In the genomic region with DNA sequence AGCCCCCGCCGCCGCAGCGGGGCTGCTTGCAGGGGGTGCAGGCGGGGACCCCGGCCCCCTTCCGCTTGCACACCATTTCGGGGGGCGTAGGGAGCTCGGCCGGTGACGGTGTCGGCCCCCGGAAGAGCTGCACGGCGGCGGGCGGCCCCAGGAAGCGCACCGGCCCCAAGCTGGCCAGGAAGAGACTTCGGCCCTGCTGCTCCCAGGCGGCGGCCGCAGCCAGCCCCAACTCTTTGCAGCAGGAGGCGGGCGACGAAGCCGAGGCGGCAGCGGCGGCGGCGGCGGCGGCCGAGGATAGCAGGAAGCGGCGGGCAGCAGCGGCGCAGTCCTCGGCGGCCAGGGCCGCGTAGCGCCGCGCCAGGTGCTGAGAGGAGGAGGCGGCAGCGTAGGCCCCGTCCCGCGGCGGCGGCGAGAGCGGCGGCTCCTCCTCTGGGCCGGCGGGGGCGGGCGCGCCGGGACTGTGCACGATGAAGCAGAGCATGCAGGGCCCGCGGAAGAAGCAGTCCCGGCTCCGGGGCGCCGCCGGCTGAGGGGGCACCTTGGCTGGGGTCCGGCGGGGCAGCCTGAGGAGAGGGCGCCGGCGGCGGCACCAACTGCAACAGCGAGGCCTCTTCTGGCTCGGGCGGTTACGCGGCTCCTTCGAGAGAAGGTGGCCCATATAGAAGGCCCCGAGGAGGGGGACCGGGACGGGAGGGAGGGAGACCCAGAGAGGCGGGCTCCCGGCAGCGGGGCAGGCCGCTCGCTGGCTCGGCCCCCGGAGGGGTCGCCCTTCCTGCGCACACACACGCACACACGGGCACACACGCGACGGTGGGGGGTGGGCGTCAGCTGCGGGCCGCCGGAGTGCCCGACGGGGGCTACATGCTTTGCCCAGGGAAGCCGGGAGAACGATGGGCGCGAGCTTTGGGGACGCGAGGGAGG, we compare ENCODE assay signal across 1 cellular context.
A peak's percentile ranks its signal among the peaks of the same experiment; 100 is the strongest.
TF ChIP-seq lines count a peak whose summit lies in the region.

No MANE protein-coding gene starts in this region.

TF ChIP-seq in HepG2, 621 proteins besides CTCF, POLR2A, EP300 and RAD21 (continued from another document and continues in another):
- TF ChIP-seq ZBTB46 (CRISPR knock-in tag; IDR thresholded peaks at IDR 0.05; ENCODE audit: borderline replicate concordance) (no peak), HNRNPUL1 (IDR thresholded peaks at IDR 0.05; ENCODE audit: low read depth, low read length) (0 out of 2 replicates have a peak, but pooled peaks have one; percentile 24), HOXA3 (CRISPR knock-in tag; IDR thresholded peaks at IDR 0.05) (no peak), ZNF816 (CRISPR knock-in tag; IDR thresholded peaks at IDR 0.05; ENCODE audit: borderline replicate concordance) (no peak), RARA (CRISPR knock-in tag; IDR thresholded peaks at IDR 0.05) (no peak), ZNF547 (CRISPR knock-in tag; IDR thresholded peaks at IDR 0.05) (peak; percentile 39; the same call in 1 of the 2 replicates), FOXK1 (CRISPR knock-in tag; IDR thresholded peaks at IDR 0.05; ENCODE audit: borderline replicate concordance, low read depth) (no peak), ETV5 (CRISPR knock-in tag; IDR thresholded peaks at IDR 0.05; ENCODE audit: borderline replicate concordance) (no peak), ZNF446 (CRISPR knock-in tag; IDR thresholded peaks at IDR 0.05) (peak; percentile 46; the same call in 1 of the 2 replicates), U2AF1 (optimal IDR thresholded peaks at IDR 0.05; ENCODE audit: low read depth, low read length) (no peak), ZNF552 (CRISPR knock-in tag; IDR thresholded peaks at IDR 0.05; ENCODE audit: borderline replicate concordance) (no peak), ADNP (CRISPR knock-in tag; IDR thresholded peaks at IDR 0.05) (no peak), NCOA5 (CRISPR knock-in tag; IDR thresholded peaks at IDR 0.05) (no peak), HMGA1 (CRISPR knock-in tag; conservative IDR thresholded peaks at IDR 0.05) (no peak), ZHX1 (CRISPR knock-in tag; IDR thresholded peaks at IDR 0.05; ENCODE audit: low read depth) (no peak), DNMT3B (CRISPR knock-in tag; conservative IDR thresholded peaks at IDR 0.05) (no peak), SALL1 (CRISPR knock-in tag; IDR thresholded peaks at IDR 0.05) (no peak; the same call in 1 of the 2 replicates), ZNF660 (CRISPR knock-in tag; IDR thresholded peaks at IDR 0.05; ENCODE audit: borderline replicate concordance, low read depth) (no peak), ZNF337 (CRISPR knock-in tag; IDR thresholded peaks at IDR 0.05; ENCODE audit: borderline replicate concordance, low read depth) (no peak), MAFK (conservative IDR thresholded peaks at IDR 0.05 in 1 of 2, IDR thresholded peaks at IDR 0.05 in 1 of 2; ENCODE audit: low read length in 2 of 2) (no peak), KLF11 (CRISPR knock-in tag; IDR thresholded peaks at IDR 0.05) (no peak), CREM (IDR thresholded peaks at IDR 0.05) (no peak), CREM (CRISPR knock-in tag; IDR thresholded peaks at IDR 0.05) (no peak), ZNF607 (CRISPR knock-in tag; IDR thresholded peaks at IDR 0.05; ENCODE audit: borderline replicate concordance) (no peak), KDM5B (CRISPR knock-in tag; IDR thresholded peaks at IDR 0.05; ENCODE audit: borderline replicate concordance) (no peak), ATM (IDR thresholded peaks at IDR 0.05; ENCODE audit: borderline replicate concordance) (no peak), CENPX (CRISPR knock-in tag; IDR thresholded peaks at IDR 0.05) (no peak), SAFB2 (CRISPR knock-in tag; IDR thresholded peaks at IDR 0.05; ENCODE audit: borderline replicate concordance, low read depth) (no peak), ZNF382 (CRISPR knock-in tag; IDR thresholded peaks at IDR 0.05; ENCODE audit: borderline replicate concordance) (no peak), TARDBP (CRISPR knock-in tag; IDR thresholded peaks at IDR 0.05) (no peak), NR2F2 (IDR thresholded peaks at IDR 0.05; ENCODE audit: borderline replicate concordance, low read depth) (no peak)
- TF ChIP-seq, protein P1, sequence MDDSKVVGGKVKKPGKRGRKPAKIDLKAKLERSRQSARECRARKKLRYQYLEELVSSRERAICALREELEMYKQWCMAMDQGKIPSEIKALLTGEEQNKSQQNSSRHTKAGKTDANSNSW (CRISPR knock-in tag; IDR thresholded peaks at IDR 0.05; ENCODE audit: borderline replicate concordance): no peak
- TF ChIP-seq, protein P2, sequence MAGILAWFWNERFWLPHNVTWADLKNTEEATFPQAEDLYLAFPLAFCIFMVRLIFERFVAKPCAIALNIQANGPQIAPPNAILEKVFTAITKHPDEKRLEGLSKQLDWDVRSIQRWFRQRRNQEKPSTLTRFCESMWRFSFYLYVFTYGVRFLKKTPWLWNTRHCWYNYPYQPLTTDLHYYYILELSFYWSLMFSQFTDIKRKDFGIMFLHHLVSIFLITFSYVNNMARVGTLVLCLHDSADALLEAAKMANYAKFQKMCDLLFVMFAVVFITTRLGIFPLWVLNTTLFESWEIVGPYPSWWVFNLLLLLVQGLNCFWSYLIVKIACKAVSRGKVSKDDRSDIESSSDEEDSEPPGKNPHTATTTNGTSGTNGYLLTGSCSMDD (CRISPR knock-in tag; IDR thresholded peaks at IDR 0.05): no peak
- TF ChIP-seq, protein P3, sequence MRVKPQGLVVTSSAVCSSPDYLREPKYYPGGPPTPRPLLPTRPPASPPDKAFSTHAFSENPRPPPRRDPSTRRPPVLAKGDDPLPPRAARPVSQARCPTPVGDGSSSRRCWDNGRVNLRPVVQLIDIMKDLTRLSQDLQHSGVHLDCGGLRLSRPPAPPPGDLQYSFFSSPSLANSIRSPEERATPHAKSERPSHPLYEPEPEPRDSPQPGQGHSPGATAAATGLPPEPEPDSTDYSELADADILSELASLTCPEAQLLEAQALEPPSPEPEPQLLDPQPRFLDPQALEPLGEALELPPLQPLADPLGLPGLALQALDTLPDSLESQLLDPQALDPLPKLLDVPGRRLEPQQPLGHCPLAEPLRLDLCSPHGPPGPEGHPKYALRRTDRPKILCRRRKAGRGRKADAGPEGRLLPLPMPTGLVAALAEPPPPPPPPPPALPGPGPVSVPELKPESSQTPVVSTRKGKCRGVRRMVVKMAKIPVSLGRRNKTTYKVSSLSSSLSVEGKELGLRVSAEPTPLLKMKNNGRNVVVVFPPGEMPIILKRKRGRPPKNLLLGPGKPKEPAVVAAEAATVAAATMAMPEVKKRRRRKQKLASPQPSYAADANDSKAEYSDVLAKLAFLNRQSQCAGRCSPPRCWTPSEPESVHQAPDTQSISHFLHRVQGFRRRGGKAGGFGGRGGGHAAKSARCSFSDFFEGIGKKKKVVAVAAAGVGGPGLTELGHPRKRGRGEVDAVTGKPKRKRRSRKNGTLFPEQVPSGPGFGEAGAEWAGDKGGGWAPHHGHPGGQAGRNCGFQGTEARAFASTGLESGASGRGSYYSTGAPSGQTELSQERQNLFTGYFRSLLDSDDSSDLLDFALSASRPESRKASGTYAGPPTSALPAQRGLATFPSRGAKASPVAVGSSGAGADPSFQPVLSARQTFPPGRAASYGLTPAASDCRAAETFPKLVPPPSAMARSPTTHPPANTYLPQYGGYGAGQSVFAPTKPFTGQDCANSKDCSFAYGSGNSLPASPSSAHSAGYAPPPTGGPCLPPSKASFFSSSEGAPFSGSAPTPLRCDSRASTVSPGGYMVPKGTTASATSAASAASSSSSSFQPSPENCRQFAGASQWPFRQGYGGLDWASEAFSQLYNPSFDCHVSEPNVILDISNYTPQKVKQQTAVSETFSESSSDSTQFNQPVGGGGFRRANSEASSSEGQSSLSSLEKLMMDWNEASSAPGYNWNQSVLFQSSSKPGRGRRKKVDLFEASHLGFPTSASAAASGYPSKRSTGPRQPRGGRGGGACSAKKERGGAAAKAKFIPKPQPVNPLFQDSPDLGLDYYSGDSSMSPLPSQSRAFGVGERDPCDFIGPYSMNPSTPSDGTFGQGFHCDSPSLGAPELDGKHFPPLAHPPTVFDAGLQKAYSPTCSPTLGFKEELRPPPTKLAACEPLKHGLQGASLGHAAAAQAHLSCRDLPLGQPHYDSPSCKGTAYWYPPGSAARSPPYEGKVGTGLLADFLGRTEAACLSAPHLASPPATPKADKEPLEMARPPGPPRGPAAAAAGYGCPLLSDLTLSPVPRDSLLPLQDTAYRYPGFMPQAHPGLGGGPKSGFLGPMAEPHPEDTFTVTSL (CRISPR knock-in tag; IDR thresholded peaks at IDR 0.05; ENCODE audit: borderline replicate concordance): no peak
- TF ChIP-seq, protein P4, sequence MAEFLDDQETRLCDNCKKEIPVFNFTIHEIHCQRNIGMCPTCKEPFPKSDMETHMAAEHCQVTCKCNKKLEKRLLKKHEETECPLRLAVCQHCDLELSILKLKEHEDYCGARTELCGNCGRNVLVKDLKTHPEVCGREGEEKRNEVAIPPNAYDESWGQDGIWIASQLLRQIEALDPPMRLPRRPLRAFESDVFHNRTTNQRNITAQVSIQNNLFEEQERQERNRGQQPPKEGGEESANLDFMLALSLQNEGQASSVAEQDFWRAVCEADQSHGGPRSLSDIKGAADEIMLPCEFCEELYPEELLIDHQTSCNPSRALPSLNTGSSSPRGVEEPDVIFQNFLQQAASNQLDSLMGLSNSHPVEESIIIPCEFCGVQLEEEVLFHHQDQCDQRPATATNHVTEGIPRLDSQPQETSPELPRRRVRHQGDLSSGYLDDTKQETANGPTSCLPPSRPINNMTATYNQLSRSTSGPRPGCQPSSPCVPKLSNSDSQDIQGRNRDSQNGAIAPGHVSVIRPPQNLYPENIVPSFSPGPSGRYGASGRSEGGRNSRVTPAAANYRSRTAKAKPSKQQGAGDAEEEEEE (CRISPR knock-in tag; IDR thresholded peaks at IDR 0.05; ENCODE audit: borderline replicate concordance): no peak
- TF ChIP-seq, protein P5, sequence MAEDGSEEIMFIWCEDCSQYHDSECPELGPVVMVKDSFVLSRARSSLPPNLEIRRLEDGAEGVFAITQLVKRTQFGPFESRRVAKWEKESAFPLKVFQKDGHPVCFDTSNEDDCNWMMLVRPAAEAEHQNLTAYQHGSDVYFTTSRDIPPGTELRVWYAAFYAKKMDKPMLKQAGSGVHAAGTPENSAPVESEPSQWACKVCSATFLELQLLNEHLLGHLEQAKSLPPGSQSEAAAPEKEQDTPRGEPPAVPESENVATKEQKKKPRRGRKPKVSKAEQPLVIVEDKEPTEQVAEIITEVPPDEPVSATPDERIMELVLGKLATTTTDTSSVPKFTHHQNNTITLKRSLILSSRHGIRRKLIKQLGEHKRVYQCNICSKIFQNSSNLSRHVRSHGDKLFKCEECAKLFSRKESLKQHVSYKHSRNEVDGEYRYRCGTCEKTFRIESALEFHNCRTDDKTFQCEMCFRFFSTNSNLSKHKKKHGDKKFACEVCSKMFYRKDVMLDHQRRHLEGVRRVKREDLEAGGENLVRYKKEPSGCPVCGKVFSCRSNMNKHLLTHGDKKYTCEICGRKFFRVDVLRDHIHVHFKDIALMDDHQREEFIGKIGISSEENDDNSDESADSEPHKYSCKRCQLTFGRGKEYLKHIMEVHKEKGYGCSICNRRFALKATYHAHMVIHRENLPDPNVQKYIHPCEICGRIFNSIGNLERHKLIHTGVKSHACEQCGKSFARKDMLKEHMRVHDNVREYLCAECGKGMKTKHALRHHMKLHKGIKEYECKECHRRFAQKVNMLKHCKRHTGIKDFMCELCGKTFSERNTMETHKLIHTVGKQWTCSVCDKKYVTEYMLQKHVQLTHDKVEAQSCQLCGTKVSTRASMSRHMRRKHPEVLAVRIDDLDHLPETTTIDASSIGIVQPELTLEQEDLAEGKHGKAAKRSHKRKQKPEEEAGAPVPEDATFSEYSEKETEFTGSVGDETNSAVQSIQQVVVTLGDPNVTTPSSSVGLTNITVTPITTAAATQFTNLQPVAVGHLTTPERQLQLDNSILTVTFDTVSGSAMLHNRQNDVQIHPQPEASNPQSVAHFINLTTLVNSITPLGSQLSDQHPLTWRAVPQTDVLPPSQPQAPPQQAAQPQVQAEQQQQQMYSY (CRISPR knock-in tag; IDR thresholded peaks at IDR 0.05): no peak
- TF ChIP-seq, protein P6, sequence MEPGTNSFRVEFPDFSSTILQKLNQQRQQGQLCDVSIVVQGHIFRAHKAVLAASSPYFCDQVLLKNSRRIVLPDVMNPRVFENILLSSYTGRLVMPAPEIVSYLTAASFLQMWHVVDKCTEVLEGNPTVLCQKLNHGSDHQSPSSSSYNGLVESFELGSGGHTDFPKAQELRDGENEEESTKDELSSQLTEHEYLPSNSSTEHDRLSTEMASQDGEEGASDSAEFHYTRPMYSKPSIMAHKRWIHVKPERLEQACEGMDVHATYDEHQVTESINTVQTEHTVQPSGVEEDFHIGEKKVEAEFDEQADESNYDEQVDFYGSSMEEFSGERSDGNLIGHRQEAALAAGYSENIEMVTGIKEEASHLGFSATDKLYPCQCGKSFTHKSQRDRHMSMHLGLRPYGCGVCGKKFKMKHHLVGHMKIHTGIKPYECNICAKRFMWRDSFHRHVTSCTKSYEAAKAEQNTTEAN (CRISPR knock-in tag; conservative IDR thresholded peaks at IDR 0.05): no peak
